ENCODE assay signal across 15 cellular contexts in the genomic region with DNA sequence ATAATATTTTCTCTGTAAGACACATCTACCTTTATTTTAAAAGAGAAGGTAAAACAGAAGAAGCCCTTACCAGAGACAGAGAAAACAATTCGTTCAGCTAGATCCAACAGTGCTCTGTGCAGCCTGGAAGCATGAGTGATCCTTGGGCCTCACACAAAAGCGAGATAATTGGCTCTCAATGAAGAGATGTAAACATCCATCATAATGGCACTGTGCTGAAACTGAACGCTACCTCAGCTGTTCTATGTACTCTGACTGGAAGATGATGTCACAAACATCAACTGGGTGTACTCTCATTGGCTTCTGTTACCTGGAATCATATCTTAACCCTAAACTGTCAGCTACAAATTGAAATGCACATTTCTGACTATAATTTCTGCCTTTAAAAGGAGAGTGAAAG. TPM values are rescaled to one million over a fixed set of nuclear protein-coding genes. Genes with fewer than 3 reads are reported as not detected.
DNase-seq lines count a peak whose midpoint lies in the region; ATAC-seq, FAIRE-seq and TF ChIP-seq lines count a peak whose summit lies in the region.
"Had no signal": no experiment of that assay in that cellular context is flagged by ENCODE, and none has a peak within 500 bp of the region (broad histone marks: within the 10 kb centered on the region; RNA-seq: fewer than 3 reads in every experiment).

MGAT4C (minus strand) TSS at position 223 of the 400 bp plus-strand sequence.

- no peaks in the 10 kb centered on the region for H3K4me1 Mint-ChIP-seq in Calu3 (ENCODE audit: low read depth, unreplicated experiment)
- H3K4me1 Mint-ChIP-seq in activated T-helper 17 cell treated with anti-CD3 and anti-CD28 coated beads, Interleukin-2, amount 50 U/mL, for 72 hours = no peaks in the 10 kb centered on the region

- H3K4me3 Mint-ChIP-seq in Calu3 (ENCODE audit: low read depth, unreplicated experiment) = no peak within 1 kb of the TSS
- H3K4me3 Mint-ChIP-seq in activated T-helper 17 cell treated with anti-CD3 and anti-CD28 coated beads, Interleukin-2, amount 50 U/mL, for 72 hours = no peak within 1 kb of the TSS
- H3K4me3 Mint-ChIP-seq: neural crest cell had no signal

- CTCF ChIA-PET in Calu3 (lab: Charles Lee) = no interaction called here

- no peak for ATAC-seq in HG02610 (IDR thresholded peaks at IDR 0.05; ENCODE audit: unreplicated experiment)
- ATAC-seq in activated T-helper 17 cell treated with anti-CD3 and anti-CD28 coated beads, Interleukin-2, amount 50 U/mL, for 72 hours (replicated peaks) = no peak

- no peaks in the 10 kb centered on the region for H3K9me3 Mint-ChIP-seq in Calu3 (ENCODE audit: low read depth, unreplicated experiment)
- H3K9me3 Mint-ChIP-seq in activated T-helper 17 cell treated with anti-CD3 and anti-CD28 coated beads, Interleukin-2, amount 50 U/mL, for 72 hours = no peaks in the 10 kb centered on the region
- H3K9me3 Mint-ChIP-seq: neural crest cell had no signal

- DNase-seq in DMS153 treated with DMSO at 0.1 percent for 48 hours (lab: John Stamatoyannopoulos, UW; ENCODE audit: unreplicated experiment) (peak; percentile 97), NCI-H2029 (lab: John Stamatoyannopoulos, UW) (peak; percentile 97), SHP77 (lab: John Stamatoyannopoulos, UW) (peak; percentile 95), Calu3 (no peak)
- no peak for DNase-seq in activated CD4-positive, alpha-beta T cell treated with anti-CD3 and anti-CD28 coated beads, Interleukin-2, amount 50 U/mL, for 1 hour
- DNase-seq: activated naive CD4-positive, alpha-beta T cell treated with anti-CD3 and anti-CD28 coated beads, Interleukin-2, amount 50 U/mL, for 16 hours; EL; islet precursor cell; Kasumi-1; spleen; T-helper 2 cell had no signal

- no peak within 1 kb of the TSS for H3K27ac Mint-ChIP-seq in Calu3 (ENCODE audit: unreplicated experiment)
- H3K27ac Mint-ChIP-seq in activated T-helper 17 cell treated with anti-CD3 and anti-CD28 coated beads, Interleukin-2, amount 50 U/mL, for 72 hours = no peak within 1 kb of the TSS

- TF ChIP-seq CTCF in Calu3 (IDR thresholded peaks at IDR 0.05; ENCODE audit: unreplicated experiment) = no peak

- peak; percentile 98 for FAIRE-seq in islet of Langerhans (lab: Jason Lieb, UNC)

- H3K27me3 Mint-ChIP-seq in Calu3 (ENCODE audit: unreplicated experiment) = no peaks in the 10 kb centered on the region
- no peaks in the 10 kb centered on the region for H3K27me3 Mint-ChIP-seq in activated T-helper 17 cell treated with anti-CD3 and anti-CD28 coated beads, Interleukin-2, amount 50 U/mL, for 72 hours

- no peaks in the 10 kb centered on the region for H3K36me3 Mint-ChIP-seq in Calu3 (ENCODE audit: insufficient read depth, unreplicated experiment)
- no peaks in the 10 kb centered on the region for H3K36me3 Mint-ChIP-seq in activated T-helper 17 cell treated with anti-CD3 and anti-CD28 coated beads, Interleukin-2, amount 50 U/mL, for 72 hours (ENCODE audit: low read depth)

- no TSS peak for BruUV-seq in Calu3 (replicated peaks; lab: Mats Ljungman, UMichigan)

- intact Hi-C loops in Calu3 (cut with micrococcal nuclease; ENCODE audit: unreplicated experiment) = loop anchor here (5.0 kb wide), 2 partner anchors 1696 to 1741 kb away; no protein-coding TSS in a partner anchor

RNA-seq across cellular contexts. Expression of gene MGAT4C, which starts in this region (rescaled TPM):
- not detected in 2 replicates for total RNA-seq in Calu3 (2022)
- not detected for total RNA-seq in activated T-helper 17 cell treated with anti-CD3 and anti-CD28 coated beads, Interleukin-2, amount 50 U/mL, for 72 hours
- total RNA-seq: spleen had no signal

Comparison
In these comparisons a context has a peak if more than half of its experiments do, and no peak if none do; other contexts are left out.
1. DNase-seq: peak in DMS153 treated with DMSO at 0.1 percent for 48 hours (single experiment), NCI-H2029 (single experiment) and SHP77 (2 of 2); none in Calu3 (single experiment) and activated CD4-positive, alpha-beta T cell treated with anti-CD3 and anti-CD28 coated beads, Interleukin-2, amount 50 U/mL, for 1 hour (single experiment).